In genomic region chr16:72768611-72769010, GRCh38 we compare ENCODE assay signal across 18 cellular contexts.
"Had no signal": no experiment of that assay in that cellular context is flagged by ENCODE, and none has a peak within 500 bp of the region (broad histone marks: within the 10 kb centered on the region; RNA-seq: fewer than 3 reads in every experiment).

No MANE protein-coding gene starts in this region.

- H3K27me3 ChIP-seq: heart left ventricle, right atrium auricular region had no signal

- H3K4me1 Mint-ChIP-seq: natural killer cell had no signal

- H3K9me3 ChIP-seq: right atrium auricular region had no signal

- ATAC-seq: heart left ventricle, left lobe of liver, mucosa of descending colon, natural killer cell had no signal

- H3K4me1 ChIP-seq: right atrium auricular region had no signal

- H3K36me3 Mint-ChIP-seq: natural killer cell had no signal

- DNase-seq: effector CD4-positive, alpha-beta T cell; endodermal cell; erythroblast; heart left ventricle; hypothalamus; islet precursor cell; mammary epithelial cell; mucosa of descending colon; natural killer cell; posterior cingulate gyrus; small intestine; stimulated activated CD4-positive, alpha-beta T cell treated with anti-CD3 and anti-CD28 coated beads, Interleukin-2, amount 100 ng/mL, for 48 hours; stimulated activated naive CD4-positive, alpha-beta T cell treated with Interleukin-2 at 50 U/mL for 16 hours; trophoblast cell had no signal

- H3K4me3 Mint-ChIP-seq: endodermal cell, natural killer cell, neural crest cell had no signal

- H3K27ac ChIP-seq: coronary artery, heart left ventricle, right atrium auricular region had no signal

- H3K4me3 ChIP-seq: coronary artery, heart left ventricle, mucosa of descending colon, right atrium auricular region had no signal

- H3K27ac Mint-ChIP-seq: endodermal cell, natural killer cell had no signal

- H3K36me3 ChIP-seq: heart left ventricle, right atrium auricular region had no signal
